Comparison of ENCODE assay signal across 8 cellular contexts in the genomic region with DNA sequence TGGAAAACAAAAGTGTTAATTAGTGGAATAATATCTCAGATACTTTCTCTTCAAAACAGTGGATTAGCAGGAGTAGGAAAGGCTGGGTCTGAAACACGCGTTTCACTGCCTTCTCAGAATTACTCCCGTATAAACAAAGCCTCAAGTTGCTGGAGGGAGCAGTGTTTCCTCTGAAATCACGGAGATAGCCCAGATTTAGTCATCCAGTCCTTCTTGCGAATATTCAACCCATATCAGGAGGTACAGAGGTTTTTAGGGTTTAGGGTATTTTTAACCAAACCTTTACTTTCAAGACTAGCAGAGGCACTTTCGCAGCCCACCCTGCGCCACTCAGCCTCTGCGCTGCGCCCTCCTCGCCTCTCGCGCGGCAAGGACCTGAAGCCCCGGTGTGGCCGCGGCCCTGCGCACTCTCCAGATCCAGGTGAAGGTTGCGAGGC. TPM values are rescaled to one million over a fixed set of nuclear protein-coding genes. Genes with fewer than 3 reads are reported as not detected.
DNase-seq lines count a peak whose midpoint lies in the region; TF ChIP-seq lines count a peak whose summit lies in the region.

No MANE protein-coding gene starts in this region.

- peaks cover 5 to 7% of the 10 kb centered on the region in 2 donors for H3K27me3 Mint-ChIP-seq in CD4-positive, alpha-beta memory T cell
- peaks cover 31% of the 10 kb centered on the region for H3K27me3 Mint-ChIP-seq in endodermal cell (ENCODE audit: insufficient read depth)

- no peaks in the 10 kb centered on the region for H3K36me3 ChIP-seq in CD4-positive, alpha-beta memory T cell (ENCODE audit: insufficient read depth, low read length)
- H3K36me3 ChIP-seq in SJCRH30 (no peaks in the 10 kb centered on the region), endodermal cell (ENCODE audit: control insufficient read depth, insufficient read depth, low read length) (no peaks in the 10 kb centered on the region), urinary bladder (ENCODE audit: insufficient read depth) (no peaks in the 10 kb centered on the region)

- H3K9ac ChIP-seq in endodermal cell (ENCODE audit: extremely low read depth, low read length, poor library complexity, severe bottlenecking): no peak overlapping the region

- CTCF ChIA-PET in CD4-positive, alpha-beta memory T cell (lab: Charles Lee; ENCODE audit: partially characterized antibody): interaction anchor here (0.8 to 8.5 kb wide), 37 partner anchors 9 to 338 kb away, joined by 3 to 245 read pairs (median 5); partner anchors contain the start of genes CGRRF1, GCH1 and GMFB

- peaks cover 16% of the 10 kb centered on the region for H3K4me1 ChIP-seq in CD4-positive, alpha-beta memory T cell (ENCODE audit: insufficient read depth, low read length)
- H3K4me1 ChIP-seq in SJCRH30 (peaks cover 7% of the 10 kb centered on the region), endodermal cell (ENCODE audit: control insufficient read depth, insufficient read depth, low read length) (peaks cover 3% of the 10 kb centered on the region), urinary bladder (ENCODE audit: insufficient read depth) (no peaks in the 10 kb centered on the region)

- H3K27ac ChIP-seq in CD4-positive, alpha-beta memory T cell (ENCODE audit: low read depth, low read length): peak overlapping the region; percentile 79
- H3K27ac ChIP-seq in SJCRH30: peak overlapping the region; percentile 25
- H3K27ac ChIP-seq in endodermal cell (ENCODE audit: low read depth, low read length): no peak overlapping the region
- peak overlapping the region; percentile 99 for H3K27ac ChIP-seq in urinary bladder (ENCODE audit: low read depth)

- no peak for TF ChIP-seq CTCF in endodermal cell (conservative IDR thresholded peaks at IDR 0.05)

- 0 to 5% methylated on average over 8 to 18 of the region's 18 CpGs for WGBS in endodermal cell (ENCODE audit: insufficient coverage in 1 of 2, insufficient read length in 1 of 2), 2 experiments
- WGBS in urinary bladder: under 1% methylated on average over 18 of the region's 18 CpGs

- intact Hi-C loops in CD4-positive, alpha-beta memory T cell (cut with micrococcal nuclease): loop anchor here (1.0 to 5.0 kb wide), 13 partner anchors 78 to 1552 kb away; partner anchors contain the start of genes CNIH1, DDHD1, PELI2 and SOCS4

- H3K9me3 ChIP-seq in CD4-positive, alpha-beta memory T cell (ENCODE audit: control insufficient read depth in 1 of 2, low read length in 2 of 2): no peaks in the 10 kb centered on the region
- no peaks in the 10 kb centered on the region for H3K9me3 ChIP-seq in SJCRH30 (replicated peaks)
- H3K9me3 ChIP-seq in endodermal cell (ENCODE audit: control insufficient read depth, low read length): no peaks in the 10 kb centered on the region

- H3K27ac Mint-ChIP-seq in CD4-positive, alpha-beta memory T cell: peak overlapping the region; percentile 83 to 97 (median 90)
- H3K27ac Mint-ChIP-seq in endodermal cell: no peak overlapping the region

- H3K4me3 Mint-ChIP-seq in CD4-positive, alpha-beta memory T cell: peak overlapping the region; percentile 77 to 90 (median 88)
- peak overlapping the region; percentile 79 for H3K4me3 Mint-ChIP-seq in endodermal cell

- peak overlapping the region; percentile 52 to 72 for H3K4me3 ChIP-seq in CD4-positive, alpha-beta memory T cell (ENCODE audit: low read length in 2 of 2)
- peak overlapping the region; percentile 87 for H3K4me3 ChIP-seq in SJCRH30
- peak overlapping the region; percentile 73 for H3K4me3 ChIP-seq in endodermal cell (ENCODE audit: low read length)
- H3K4me3 ChIP-seq in urinary bladder (ENCODE audit: low read depth, low read length): peak overlapping the region; percentile 75

- H3K4me1 Mint-ChIP-seq in CD4-positive, alpha-beta memory T cell: peaks cover 8 to 31% (median 11%) of the 10 kb centered on the region in 4 donors
- H3K4me1 Mint-ChIP-seq in endodermal cell: peaks cover 4% of the 10 kb centered on the region

- no peak for DNase-seq in CD4-positive, alpha-beta memory T cell
- DNase-seq in HCEC 1CT (peak; percentile 77), SJCRH30 (peak in 1 of 2 experiments; percentile 64), endodermal cell (no peak), mucosa of gallbladder (ENCODE audit: low spot score) (peak; percentile 10), retina (no peak), GDM1 (lab: John Stamatoyannopoulos, UW) (no peak)

- H3K27me3 ChIP-seq in CD4-positive, alpha-beta memory T cell (ENCODE audit: insufficient read depth, low read length): no peaks in the 10 kb centered on the region
- H3K27me3 ChIP-seq in SJCRH30: no peaks in the 10 kb centered on the region
- H3K27me3 ChIP-seq in endodermal cell (ENCODE audit: control insufficient read depth, insufficient read depth, low read length, poor library complexity, severe bottlenecking): peaks cover 56% of the 10 kb centered on the region

- no peaks in the 10 kb centered on the region for H3K9me3 Mint-ChIP-seq in CD4-positive, alpha-beta memory T cell
- H3K9me3 Mint-ChIP-seq in endodermal cell: no peaks in the 10 kb centered on the region

- POLR2A ChIA-PET in CD4-positive, alpha-beta memory T cell (lab: Charles Lee; ENCODE audit: partially characterized antibody): interaction anchor here (1.1 to 3.9 kb wide), 6 partner anchors 55 to 487 kb away, joined by 3 to 62 read pairs (median 8); partner anchors contain the start of genes CGRRF1, GMFB and MAPK1IP1L

- H3K36me3 Mint-ChIP-seq in CD4-positive, alpha-beta memory T cell: peaks cover 0 to 7% of the 10 kb centered on the region in 2 donors
- H3K36me3 Mint-ChIP-seq in endodermal cell (ENCODE audit: low read depth): no peaks in the 10 kb centered on the region

RNA-seq across cellular contexts. Expression of gene SAMD4A, which starts 2.1 kb away (rescaled TPM):
- 1 to 10 TPM in 1 of 2 experiments, under 1 TPM in 1; 0.93 to 1.4 TPM for total RNA-seq in CD4-positive, alpha-beta memory T cell
- polyA plus RNA-seq in CD4-positive, alpha-beta memory T cell: under 1 TPM in 1 of 2 donors, not detected in 1; 0.72 TPM
- total RNA-seq in SJCRH30 (2014; rRNA removed; shearing (Covaris generic)): 12.0 and 12.1 TPM in 2 replicates
- total RNA-seq in endodermal cell: 1 to 10 TPM; 1.9 to 8.0 TPM
- polyA plus RNA-seq in endodermal cell (2013, experiment 1 of 2): 4.8 TPM
- polyA plus RNA-seq in endodermal cell (2013, experiment 2 of 2): 4.2 TPM
- 49.8 TPM for total RNA-seq in mucosa of gallbladder
- 58.5 TPM for total RNA-seq in urinary bladder
- polyA plus RNA-seq in urinary bladder: 16.0 TPM

RNA-seq across cellular contexts. Expression of gene CGRRF1, which starts 55.1 kb away (rescaled TPM):
- total RNA-seq in CD4-positive, alpha-beta memory T cell: 10 to 100 TPM; 21.8 to 23.8 TPM
- 10 to 100 TPM; 25.9 to 60.7 TPM for polyA plus RNA-seq in CD4-positive, alpha-beta memory T cell
- 10.4 and 12.7 TPM in 2 replicates for total RNA-seq in SJCRH30 (2014; rRNA removed; shearing (Covaris generic))
- total RNA-seq in endodermal cell (10 to 100 TPM; 17.8 to 19.3 TPM), mucosa of gallbladder (17.6 TPM), urinary bladder (28.3 TPM)
- 23.1 TPM for polyA plus RNA-seq in endodermal cell (2013, experiment 1 of 2)
- polyA plus RNA-seq in endodermal cell (2013, experiment 2 of 2): 26.7 TPM
- 17.0 TPM for polyA plus RNA-seq in urinary bladder

Comparison
In these comparisons a context has a peak if more than half of its experiments do, and no peak if none do; other contexts are left out.
1. DNase-seq: peak in HCEC 1CT (single experiment) and mucosa of gallbladder (single experiment); none in CD4-positive, alpha-beta memory T cell (0 of 5), endodermal cell (single experiment), retina (single experiment) and GDM1 (single experiment).
2. Peak in every context shown above with its lines, with median percentiles within 50 percentile points of each other: H3K4me3 ChIP-seq.